In the genomic region with DNA sequence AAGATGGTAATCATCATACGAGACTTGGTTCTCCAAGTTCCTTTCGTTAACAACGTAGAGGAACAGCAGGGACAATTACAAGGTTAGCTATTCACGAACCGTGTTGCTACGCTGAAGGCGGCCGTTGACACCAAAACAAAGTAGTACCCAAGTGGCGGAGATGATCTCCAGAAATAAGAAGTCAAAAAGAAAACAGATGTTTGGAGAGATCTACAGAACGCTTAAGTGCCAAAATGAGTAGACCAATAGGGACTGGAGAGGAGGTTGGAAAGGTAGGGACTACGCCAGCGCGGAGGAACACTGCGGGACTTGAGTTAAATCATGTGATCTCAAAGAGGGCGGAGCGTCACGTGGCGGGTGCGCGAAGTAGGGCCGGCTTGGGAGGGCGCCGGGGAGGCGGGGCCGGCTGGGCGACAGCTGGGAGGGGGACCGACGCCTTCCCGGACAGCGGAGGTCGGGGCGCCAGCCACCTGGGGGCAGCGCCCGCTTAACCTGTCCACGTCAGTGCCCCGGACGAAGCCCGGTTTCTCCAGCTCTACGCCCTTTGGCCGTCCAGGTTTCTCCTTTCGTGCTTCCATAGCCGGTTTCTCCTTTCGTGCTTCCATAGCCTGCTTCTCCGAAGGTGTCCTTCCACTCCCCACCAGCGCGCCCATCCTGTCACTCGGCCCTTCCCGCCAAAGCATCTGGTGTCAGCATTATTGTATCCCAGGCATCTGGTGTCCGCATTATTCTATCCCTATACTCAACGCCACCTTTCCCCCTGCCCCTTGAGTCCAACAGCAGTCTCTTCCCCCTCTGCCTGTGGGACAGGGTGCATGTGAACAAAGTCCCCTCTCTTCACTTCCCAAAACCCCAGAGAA, we compare ENCODE assay signal across 1 cellular context.
TF ChIP-seq lines count a peak whose summit lies in the region.

No MANE protein-coding gene starts in this region.

TF ChIP-seq in K562, 482 proteins besides CTCF, POLR2A, EP300 and RAD21 (continued from another document and continues in another):
- TF ChIP-seq HOMEZ (CRISPR knock-in tag; IDR thresholded peaks at IDR 0.05) (no peak), ZNF785 (CRISPR knock-in tag; IDR thresholded peaks at IDR 0.05) (no peak), ZNF668 (CRISPR knock-in tag; IDR thresholded peaks at IDR 0.05) (no peak), NR2F6 (CRISPR knock-in tag; IDR thresholded peaks at IDR 0.05) (0 out of 2 replicates have a peak, but pooled peaks have one; percentile 63), KDM1A (IDR thresholded peaks at IDR 0.05) (no peak), ZKSCAN3 (CRISPR knock-in tag; IDR thresholded peaks at IDR 0.05) (no peak), ZNF316 (IDR thresholded peaks at IDR 0.05) (peak; percentile 55), CHD1 (IDR thresholded peaks at IDR 0.05; ENCODE audit: low read length) (no peak), MECOM (CRISPR knock-in tag; IDR thresholded peaks at IDR 0.05) (0 out of 2 replicates have a peak, but pooled peaks have one; percentile 15), HDAC1 (IDR thresholded peaks at IDR 0.05) (peak; percentile 40 to 97; a peak in 2 of 4 replicates), XRCC5 (IDR thresholded peaks at IDR 0.05; ENCODE audit: low read depth, low read length) (no peak), SAP30 (IDR thresholded peaks at IDR 0.05; ENCODE audit: borderline replicate concordance, insufficient read depth, low read depth, low read length, poor library complexity, severe bottlenecking) (no peak), NCOA2 (IDR thresholded peaks at IDR 0.05; ENCODE audit: partially characterized antibody in 2 of 2) (no peak), C11orf30 (IDR thresholded peaks at IDR 0.05; ENCODE audit: low read depth) (peak; percentile 84), RB1 (IDR thresholded peaks at IDR 0.05; ENCODE audit: low read depth) (peak; percentile 44; the same call in 1 of the 2 replicates), U2AF2 (optimal IDR thresholded peaks at IDR 0.05; ENCODE audit: low read depth, low read length) (no peak), SREBF2 (CRISPR knock-in tag; IDR thresholded peaks at IDR 0.05) (no peak), ARID4B (CRISPR knock-in tag; IDR thresholded peaks at IDR 0.05) (peak; percentile 84), ZSCAN32 (CRISPR knock-in tag; IDR thresholded peaks at IDR 0.05) (no peak), TSC22D4 (tag; IDR thresholded peaks at IDR 0.05) (no peak), EP400 (IDR thresholded peaks at IDR 0.05) (peak; percentile 96), RFX7 (CRISPR knock-in tag; IDR thresholded peaks at IDR 0.05) (no peak), CBX5 (IDR thresholded peaks at IDR 0.05; ENCODE audit: borderline replicate concordance, low read depth) (no peak), ZKSCAN8 (CRISPR knock-in tag; IDR thresholded peaks at IDR 0.05) (no peak), ZNF354B (CRISPR knock-in tag; IDR thresholded peaks at IDR 0.05) (no peak), CEBPG (CRISPR knock-in tag; IDR thresholded peaks at IDR 0.05) (no peak), CEBPG (tag; conservative IDR thresholded peaks at IDR 0.05 in 1 of 2, IDR thresholded peaks at IDR 0.05 in 1 of 2) (no peak), MTA1 (IDR thresholded peaks at IDR 0.05; ENCODE audit: borderline replicate concordance) (0 out of 2 replicates have a peak, but pooled peaks have one; percentile 53), CREBBP (IDR thresholded peaks at IDR 0.05; ENCODE audit: low read depth, low read length) (no peak), KDM2B (CRISPR knock-in tag; IDR thresholded peaks at IDR 0.05) (no peak), PBX2 (CRISPR knock-in tag; IDR thresholded peaks at IDR 0.05; ENCODE audit: low read depth) (no peak), PBX2 (tag; conservative IDR thresholded peaks at IDR 0.05; ENCODE audit: low read depth) (no peak)
- TF ChIP-seq, protein P1, sequence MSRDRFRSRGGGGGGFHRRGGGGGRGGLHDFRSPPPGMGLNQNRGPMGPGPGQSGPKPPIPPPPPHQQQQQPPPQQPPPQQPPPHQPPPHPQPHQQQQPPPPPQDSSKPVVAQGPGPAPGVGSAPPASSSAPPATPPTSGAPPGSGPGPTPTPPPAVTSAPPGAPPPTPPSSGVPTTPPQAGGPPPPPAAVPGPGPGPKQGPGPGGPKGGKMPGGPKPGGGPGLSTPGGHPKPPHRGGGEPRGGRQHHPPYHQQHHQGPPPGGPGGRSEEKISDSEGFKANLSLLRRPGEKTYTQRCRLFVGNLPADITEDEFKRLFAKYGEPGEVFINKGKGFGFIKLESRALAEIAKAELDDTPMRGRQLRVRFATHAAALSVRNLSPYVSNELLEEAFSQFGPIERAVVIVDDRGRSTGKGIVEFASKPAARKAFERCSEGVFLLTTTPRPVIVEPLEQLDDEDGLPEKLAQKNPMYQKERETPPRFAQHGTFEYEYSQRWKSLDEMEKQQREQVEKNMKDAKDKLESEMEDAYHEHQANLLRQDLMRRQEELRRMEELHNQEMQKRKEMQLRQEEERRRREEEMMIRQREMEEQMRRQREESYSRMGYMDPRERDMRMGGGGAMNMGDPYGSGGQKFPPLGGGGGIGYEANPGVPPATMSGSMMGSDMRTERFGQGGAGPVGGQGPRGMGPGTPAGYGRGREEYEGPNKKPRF (IDR thresholded peaks at IDR 0.05; ENCODE audit: low read depth, low read length): peak; percentile 69; the same call in 1 of the 2 replicates
- TF ChIP-seq, protein P2, sequence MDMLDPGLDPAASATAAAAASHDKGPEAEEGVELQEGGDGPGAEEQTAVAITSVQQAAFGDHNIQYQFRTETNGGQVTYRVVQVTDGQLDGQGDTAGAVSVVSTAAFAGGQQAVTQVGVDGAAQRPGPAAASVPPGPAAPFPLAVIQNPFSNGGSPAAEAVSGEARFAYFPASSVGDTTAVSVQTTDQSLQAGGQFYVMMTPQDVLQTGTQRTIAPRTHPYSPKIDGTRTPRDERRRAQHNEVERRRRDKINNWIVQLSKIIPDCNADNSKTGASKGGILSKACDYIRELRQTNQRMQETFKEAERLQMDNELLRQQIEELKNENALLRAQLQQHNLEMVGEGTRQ (CRISPR knock-in tag; IDR thresholded peaks at IDR 0.05): peak; percentile 98
- TF ChIP-seq, protein P3, sequence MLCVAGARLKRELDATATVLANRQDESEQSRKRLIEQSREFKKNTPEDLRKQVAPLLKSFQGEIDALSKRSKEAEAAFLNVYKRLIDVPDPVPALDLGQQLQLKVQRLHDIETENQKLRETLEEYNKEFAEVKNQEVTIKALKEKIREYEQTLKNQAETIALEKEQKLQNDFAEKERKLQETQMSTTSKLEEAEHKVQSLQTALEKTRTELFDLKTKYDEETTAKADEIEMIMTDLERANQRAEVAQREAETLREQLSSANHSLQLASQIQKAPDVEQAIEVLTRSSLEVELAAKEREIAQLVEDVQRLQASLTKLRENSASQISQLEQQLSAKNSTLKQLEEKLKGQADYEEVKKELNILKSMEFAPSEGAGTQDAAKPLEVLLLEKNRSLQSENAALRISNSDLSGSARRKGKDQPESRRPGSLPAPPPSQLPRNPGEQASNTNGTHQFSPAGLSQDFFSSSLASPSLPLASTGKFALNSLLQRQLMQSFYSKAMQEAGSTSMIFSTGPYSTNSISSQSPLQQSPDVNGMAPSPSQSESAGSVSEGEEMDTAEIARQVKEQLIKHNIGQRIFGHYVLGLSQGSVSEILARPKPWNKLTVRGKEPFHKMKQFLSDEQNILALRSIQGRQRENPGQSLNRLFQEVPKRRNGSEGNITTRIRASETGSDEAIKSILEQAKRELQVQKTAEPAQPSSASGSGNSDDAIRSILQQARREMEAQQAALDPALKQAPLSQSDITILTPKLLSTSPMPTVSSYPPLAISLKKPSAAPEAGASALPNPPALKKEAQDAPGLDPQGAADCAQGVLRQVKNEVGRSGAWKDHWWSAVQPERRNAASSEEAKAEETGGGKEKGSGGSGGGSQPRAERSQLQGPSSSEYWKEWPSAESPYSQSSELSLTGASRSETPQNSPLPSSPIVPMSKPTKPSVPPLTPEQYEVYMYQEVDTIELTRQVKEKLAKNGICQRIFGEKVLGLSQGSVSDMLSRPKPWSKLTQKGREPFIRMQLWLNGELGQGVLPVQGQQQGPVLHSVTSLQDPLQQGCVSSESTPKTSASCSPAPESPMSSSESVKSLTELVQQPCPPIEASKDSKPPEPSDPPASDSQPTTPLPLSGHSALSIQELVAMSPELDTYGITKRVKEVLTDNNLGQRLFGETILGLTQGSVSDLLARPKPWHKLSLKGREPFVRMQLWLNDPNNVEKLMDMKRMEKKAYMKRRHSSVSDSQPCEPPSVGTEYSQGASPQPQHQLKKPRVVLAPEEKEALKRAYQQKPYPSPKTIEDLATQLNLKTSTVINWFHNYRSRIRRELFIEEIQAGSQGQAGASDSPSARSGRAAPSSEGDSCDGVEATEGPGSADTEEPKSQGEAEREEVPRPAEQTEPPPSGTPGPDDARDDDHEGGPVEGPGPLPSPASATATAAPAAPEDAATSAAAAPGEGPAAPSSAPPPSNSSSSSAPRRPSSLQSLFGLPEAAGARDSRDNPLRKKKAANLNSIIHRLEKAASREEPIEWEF (CRISPR knock-in tag; IDR thresholded peaks at IDR 0.05): no peak
- TF ChIP-seq, protein P4, sequence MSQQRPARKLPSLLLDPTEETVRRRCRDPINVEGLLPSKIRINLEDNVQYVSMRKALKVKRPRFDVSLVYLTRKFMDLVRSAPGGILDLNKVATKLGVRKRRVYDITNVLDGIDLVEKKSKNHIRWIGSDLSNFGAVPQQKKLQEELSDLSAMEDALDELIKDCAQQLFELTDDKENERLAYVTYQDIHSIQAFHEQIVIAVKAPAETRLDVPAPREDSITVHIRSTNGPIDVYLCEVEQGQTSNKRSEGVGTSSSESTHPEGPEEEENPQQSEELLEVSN (IDR thresholded peaks at IDR 0.05; ENCODE audit: borderline replicate concordance in 1 of 2, extremely low read depth in 1 of 2, insufficient read depth in 1 of 2, insufficient read length in 1 of 2, low read depth in 1 of 2, low read length in 1 of 2, poor library complexity in 1 of 2, severe bottlenecking in 1 of 2): peak; percentile 16 to 33
- TF ChIP-seq, protein P5, sequence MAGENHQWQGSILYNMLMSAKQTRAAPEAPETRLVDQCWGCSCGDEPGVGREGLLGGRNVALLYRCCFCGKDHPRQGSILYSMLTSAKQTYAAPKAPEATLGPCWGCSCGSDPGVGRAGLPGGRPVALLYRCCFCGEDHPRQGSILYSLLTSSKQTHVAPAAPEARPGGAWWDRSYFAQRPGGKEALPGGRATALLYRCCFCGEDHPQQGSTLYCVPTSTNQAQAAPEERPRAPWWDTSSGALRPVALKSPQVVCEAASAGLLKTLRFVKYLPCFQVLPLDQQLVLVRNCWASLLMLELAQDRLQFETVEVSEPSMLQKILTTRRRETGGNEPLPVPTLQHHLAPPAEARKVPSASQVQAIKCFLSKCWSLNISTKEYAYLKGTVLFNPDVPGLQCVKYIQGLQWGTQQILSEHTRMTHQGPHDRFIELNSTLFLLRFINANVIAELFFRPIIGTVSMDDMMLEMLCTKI (IDR thresholded peaks at IDR 0.05; ENCODE audit: partially characterized antibody): no peak
